ENCODE assay signal across 27 cellular contexts in the genomic region with DNA sequence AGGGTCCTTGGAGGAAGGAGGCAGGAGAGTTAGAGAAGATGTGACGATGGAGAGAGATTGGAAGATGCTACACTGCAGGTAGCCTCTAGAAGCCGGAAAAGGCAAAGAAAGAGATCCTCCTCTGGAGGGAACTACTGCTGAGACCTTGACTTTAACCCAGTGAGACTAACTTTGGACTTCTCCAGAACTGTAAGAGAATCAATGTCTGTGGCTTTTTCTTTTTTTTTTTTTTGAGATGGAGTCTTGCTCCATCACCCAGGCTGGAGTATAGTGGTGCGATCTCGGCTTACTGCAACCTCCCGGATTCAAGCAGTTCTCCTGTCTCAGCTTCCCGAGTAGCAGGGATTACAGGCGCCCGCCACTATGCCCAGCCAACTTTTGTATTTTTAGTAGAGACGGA. TPM values are rescaled to one million over a fixed set of nuclear protein-coding genes. Genes with fewer than 3 reads are reported as not detected.
DNase-seq lines count a peak whose midpoint lies in the region; ATAC-seq and TF ChIP-seq lines count a peak whose summit lies in the region.
"Had no signal": no experiment of that assay in that cellular context is flagged by ENCODE, and none has a peak within 500 bp of the region (broad histone marks: within the 10 kb centered on the region; RNA-seq: fewer than 3 reads in every experiment).

No MANE protein-coding gene starts in this region.

- POLR2A ChIA-PET in HEK293 (lab: Yijun Ruan, JAX), result no interaction called here

- H3K4me1 ChIP-seq in HEK293 (ENCODE audit: control insufficient read depth, insufficient read depth, low read length), result no peaks in the 10 kb centered on the region
- H3K4me1 ChIP-seq: prostate gland, sigmoid colon, SJSA1 had no signal

- no peak overlapping the region for H3K4me3 Mint-ChIP-seq in T-helper 2 cell treated with Interferon-gamma antibody and Interleukin-4, amounts not matched to agents 5 μg/mL and 100 μg/mL, for 36 hours
- no peak overlapping the region for H3K4me3 Mint-ChIP-seq in activated T-helper 17 cell treated with anti-CD3 and anti-CD28 coated beads, Interleukin-2, amount 50 U/mL, for 72 hours
- no peak overlapping the region for H3K4me3 Mint-ChIP-seq in immature natural killer cell
- H3K4me3 Mint-ChIP-seq: GM23338, mesothelial cell of epicardium, WTC11 had no signal

- TF ChIP-seq CTCF in HEK293 (tag by site-specific recombination; IDR thresholded peaks at IDR 0.05), result no peak

- no peaks in the 10 kb centered on the region for H3K9me3 ChIP-seq in HEK293 (ENCODE audit: control insufficient read depth, insufficient read depth, low read depth, low read length)
- H3K9me3 ChIP-seq: prostate gland, sigmoid colon, SJSA1, upper lobe of left lung had no signal

- no peak for ATAC-seq in activated T-helper 17 cell treated with anti-CD3 and anti-CD28 coated beads, Interleukin-2, amount 50 U/mL, for 72 hours (replicated peaks)
- no peak for ATAC-seq in GM18502 (IDR thresholded peaks at IDR 0.05; ENCODE audit: poor library complexity, unreplicated experiment)
- ATAC-seq: GM23338, WTC11 had no signal

- no peak overlapping the region for H3K27ac ChIP-seq in HEK293 (ENCODE audit: extremely low read depth, low read depth, low read length)
- H3K27ac ChIP-seq: 22Rv1, prostate gland, sigmoid colon, SJSA1 had no signal

- H3K9me3 Mint-ChIP-seq in T-helper 2 cell treated with Interferon-gamma antibody and Interleukin-4, amounts not matched to agents 5 μg/mL and 100 μg/mL, for 36 hours, result no peaks in the 10 kb centered on the region
- H3K9me3 Mint-ChIP-seq in activated T-helper 17 cell treated with anti-CD3 and anti-CD28 coated beads, Interleukin-2, amount 50 U/mL, for 72 hours, result no peaks in the 10 kb centered on the region
- H3K9me3 Mint-ChIP-seq in immature natural killer cell, result no peaks in the 10 kb centered on the region
- H3K9me3 Mint-ChIP-seq: GM23338, mesothelial cell of epicardium, WTC11 had no signal

- H3K4me1 Mint-ChIP-seq in T-helper 2 cell treated with Interferon-gamma antibody and Interleukin-4, amounts not matched to agents 5 μg/mL and 100 μg/mL, for 36 hours (ENCODE audit: low read depth), result peaks cover 15% of the 10 kb centered on the region
- peaks cover 26% of the 10 kb centered on the region for H3K4me1 Mint-ChIP-seq in activated T-helper 17 cell treated with anti-CD3 and anti-CD28 coated beads, Interleukin-2, amount 50 U/mL, for 72 hours
- peaks cover 21 to 28% of the 10 kb centered on the region in 2 donors for H3K4me1 Mint-ChIP-seq in immature natural killer cell

- H3K36me3 ChIP-seq in HEK293 (ENCODE audit: control insufficient read depth in 2 of 2, insufficient read depth in 1 of 2, low read length in 2 of 2), result peaks cover 0 to 64% of the 10 kb centered on the region in 2 experiments; a peak in 2 of 3 replicates
- H3K36me3 ChIP-seq: prostate gland had no signal

- DNase-seq in T-helper 2 cell treated with Interferon-gamma antibody and Interleukin-4, amounts not matched to agents 5 μg/mL and 100 μg/mL, for 36 hours (ENCODE audit: low spot score), result no peak
- DNase-seq in T-helper 2 cell (no peak), immature natural killer cell (no peak), NOMO-1 (lab: John Stamatoyannopoulos, UW; ENCODE audit: unreplicated experiment in 2 of 2) (no peak), NCI-H2171 treated with DMSO at 0.1 percent for 48 hours (lab: John Stamatoyannopoulos, UW) (no peak)
- DNase-seq: activated CD4-positive, alpha-beta T cell treated with anti-CD3 and anti-CD28 coated beads, Interleukin-2, amount 50 U/mL, for 4 hours; amniotic stem cell; C1 segment of cervical spinal cord; DMS79; dorsolateral prefrontal cortex; kidney glomerular epithelial cell; NCI-H1092; NCI-H1694 treated with DMSO at 0.1 percent for 48 hours; NCI-H510A; nucleus accumbens; sigmoid colon; stimulated activated CD4-positive, alpha-beta T cell treated with anti-CD3 and anti-CD28 coated beads, Interleukin-4, amount 100 ng/mL, for 1 hour; upper lobe of left lung had no signal

- CTCF ChIA-PET in HEK293 (lab: Yijun Ruan, JAX), result no interaction called here

- no peaks in the 10 kb centered on the region for H3K27me3 Mint-ChIP-seq in T-helper 2 cell treated with Interferon-gamma antibody and Interleukin-4, amounts not matched to agents 5 μg/mL and 100 μg/mL, for 36 hours (ENCODE audit: low read depth)
- H3K27me3 Mint-ChIP-seq in activated T-helper 17 cell treated with anti-CD3 and anti-CD28 coated beads, Interleukin-2, amount 50 U/mL, for 72 hours, result no peaks in the 10 kb centered on the region
- no peaks in the 10 kb centered on the region for H3K27me3 Mint-ChIP-seq in immature natural killer cell (ENCODE audit: low read depth in 3 of 3)

- peak overlapping the region; percentile 58 for H3K27ac Mint-ChIP-seq in T-helper 2 cell treated with Interferon-gamma antibody and Interleukin-4, amounts not matched to agents 5 μg/mL and 100 μg/mL, for 36 hours
- H3K27ac Mint-ChIP-seq in activated T-helper 17 cell treated with anti-CD3 and anti-CD28 coated beads, Interleukin-2, amount 50 U/mL, for 72 hours, result peak overlapping the region; percentile 20
- H3K27ac Mint-ChIP-seq in immature natural killer cell, result peak overlapping the region; percentile 13 to 67 (median 44)
- H3K27ac Mint-ChIP-seq: GM23338, mesothelial cell of epicardium, WTC11 had no signal

- H3K4me3 ChIP-seq in HEK293 (ENCODE audit: low read depth, low read length), result no peak overlapping the region
- H3K4me3 ChIP-seq: dorsolateral prefrontal cortex, GM23338, prostate gland, sigmoid colon, SJSA1, upper lobe of left lung had no signal

- peaks cover 37% of the 10 kb centered on the region for H3K36me3 Mint-ChIP-seq in T-helper 2 cell treated with Interferon-gamma antibody and Interleukin-4, amounts not matched to agents 5 μg/mL and 100 μg/mL, for 36 hours (ENCODE audit: low read depth)
- peaks cover 84% of the 10 kb centered on the region for H3K36me3 Mint-ChIP-seq in activated T-helper 17 cell treated with anti-CD3 and anti-CD28 coated beads, Interleukin-2, amount 50 U/mL, for 72 hours (ENCODE audit: low read depth)
- H3K36me3 Mint-ChIP-seq in immature natural killer cell, result peaks cover 11 to 20% (median 18%) of the 10 kb centered on the region in 3 donors

TF ChIP-seq in HEK293, 187 proteins besides CTCF, POLR2A, EP300 and RAD21 (continues in another document):
- TF ChIP-seq, protein P1, sequence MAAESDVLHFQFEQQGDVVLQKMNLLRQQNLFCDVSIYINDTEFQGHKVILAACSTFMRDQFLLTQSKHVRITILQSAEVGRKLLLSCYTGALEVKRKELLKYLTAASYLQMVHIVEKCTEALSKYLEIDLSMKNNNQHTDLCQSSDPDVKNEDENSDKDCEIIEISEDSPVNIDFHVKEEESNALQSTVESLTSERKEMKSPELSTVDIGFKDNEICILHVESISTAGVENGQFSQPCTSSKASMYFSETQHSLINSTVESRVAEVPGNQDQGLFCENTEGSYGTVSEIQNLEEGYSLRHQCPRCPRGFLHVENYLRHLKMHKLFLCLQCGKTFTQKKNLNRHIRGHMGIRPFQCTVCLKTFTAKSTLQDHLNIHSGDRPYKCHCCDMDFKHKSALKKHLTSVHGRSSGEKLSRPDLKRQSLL (tag by site-specific recombination; IDR thresholded peaks at IDR 0.05), result peak; percentile 57; the same call in 1 of the 2 replicates
- no peak for TF ChIP-seq ZNF169 (tag by site-specific recombination; IDR thresholded peaks at IDR 0.05)
- 0 out of 2 replicates have a peak, but pooled peaks have one; percentile 12 for TF ChIP-seq ZNF600 (tag by site-specific recombination; IDR thresholded peaks at IDR 0.05)
- TF ChIP-seq ZNF549 (tag by site-specific recombination; IDR thresholded peaks at IDR 0.05), result no peak

RNA-seq across cellular contexts. Expression of a gene that starts 8.7 kb away (rescaled TPM):
- 10 to 100 TPM; 34.1 to 39.3 TPM for total RNA-seq in activated T-helper 17 cell treated with anti-CD3 and anti-CD28 coated beads, Interleukin-2, amount 50 U/mL, for 72 hours
- 10 to 100 TPM; 44.5 to 80.0 (median 60.7) TPM for polyA plus RNA-seq in immature natural killer cell

RNA-seq across cellular contexts. Expression of a gene that starts 11.2 kb away (rescaled TPM):
- total RNA-seq in activated T-helper 17 cell treated with anti-CD3 and anti-CD28 coated beads, Interleukin-2, amount 50 U/mL, for 72 hours, result under 1 TPM; 0.15 to 0.26 TPM
- polyA plus RNA-seq in immature natural killer cell, result not detected

RNA-seq across cellular contexts. Expression of a gene that starts 38.2 kb away (rescaled TPM):
- 10 to 100 TPM; 32.2 to 40.7 TPM for total RNA-seq in activated T-helper 17 cell treated with anti-CD3 and anti-CD28 coated beads, Interleukin-2, amount 50 U/mL, for 72 hours
- polyA plus RNA-seq in immature natural killer cell, result 1 to 10 TPM in 1 of 3 donors, under 1 TPM in 2; 0.18 to 1.1 (median 0.22) TPM
